Comparison of ENCODE assay signal across 18 cellular contexts in the genomic region with DNA sequence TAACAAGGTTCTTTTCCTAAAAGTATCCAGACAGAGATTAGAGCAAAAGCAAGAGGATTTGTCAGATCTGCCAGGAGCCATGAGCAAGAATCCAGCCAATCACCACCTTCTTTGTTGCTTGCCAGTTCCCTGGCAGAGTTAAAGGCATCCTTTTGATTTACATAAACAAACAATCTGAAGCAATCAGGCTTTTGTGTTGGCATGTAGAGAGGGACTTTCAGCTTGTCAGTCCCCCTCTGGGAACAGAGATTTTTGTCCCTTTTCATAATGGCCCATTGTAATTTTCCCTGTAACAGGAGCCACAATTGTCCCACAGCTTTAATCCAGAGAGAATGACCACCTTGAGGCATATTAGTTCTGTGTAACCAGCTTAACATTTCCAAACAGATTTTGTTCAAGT. TPM values are rescaled to one million over a fixed set of nuclear protein-coding genes. Genes with fewer than 3 reads are reported as not detected.
A peak's percentile ranks its signal among the peaks of the same experiment; 100 is the strongest.
DNase-seq lines count a peak whose midpoint lies in the region; ATAC-seq and TF ChIP-seq lines count a peak whose summit lies in the region.
"Had no signal": no experiment of that assay in that cellular context is flagged by ENCODE, and none has a peak within 500 bp of the region (broad histone marks: within the 10 kb centered on the region; RNA-seq: fewer than 3 reads in every experiment).

A gene with protein sequence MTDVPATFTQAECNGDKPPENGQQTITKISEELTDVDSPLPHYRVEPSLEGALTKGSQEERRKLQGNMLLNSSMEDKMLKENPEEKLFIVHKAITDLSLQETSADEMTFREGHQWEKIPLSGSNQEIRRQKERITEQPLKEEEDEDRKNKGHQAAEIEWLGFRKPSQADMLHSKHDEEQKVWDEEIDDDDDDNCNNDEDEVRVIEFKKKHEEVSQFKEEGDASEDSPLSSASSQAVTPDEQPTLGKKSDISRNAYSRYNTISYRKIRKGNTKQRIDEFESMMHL (minus strand): TSS at position 39 of the 400 bp plus-strand sequence. CDS start 182 bp downstream, outside the sequence.

- H3K36me3 Mint-ChIP-seq in activated naive CD8-positive, alpha-beta T cell treated with anti-CD3 and anti-CD28 coated beads, Interleukin-2, amount 50 U/mL, for 24 hours (ENCODE audit: low read depth), result peaks cover 3% of the 10 kb centered on the region

- H3K4me1 ChIP-seq in OCI-LY7 (ENCODE audit: insufficient read depth, low read length, poor library complexity, severe bottlenecking), result peaks cover 20% of the 10 kb centered on the region
- H3K4me1 ChIP-seq: gastroesophageal sphincter had no signal

- no TSS peak for BruUV-seq in OCI-LY7 (replicated peaks; lab: Mats Ljungman, UMichigan)

- H3K9me3 ChIP-seq in OCI-LY7 (ENCODE audit: low read length), result no peaks in the 10 kb centered on the region
- H3K9me3 ChIP-seq: gastroesophageal sphincter, spleen had no signal

- no peaks in the 10 kb centered on the region for H3K27me3 Mint-ChIP-seq in activated naive CD8-positive, alpha-beta T cell treated with anti-CD3 and anti-CD28 coated beads, Interleukin-2, amount 50 U/mL, for 24 hours

- H3K4me3 ChIP-seq in epithelial cell of esophagus (ENCODE audit: low read length), result no peak within 1 kb of the TSS
- no peak within 1 kb of the TSS for H3K4me3 ChIP-seq in OCI-LY7 (ENCODE audit: low read depth, low read length, poor library complexity, severe bottlenecking)
- H3K4me3 ChIP-seq: gastroesophageal sphincter, spleen had no signal

- CTCF ChIA-PET in OCI-LY7 (lab: Charles Lee; ENCODE audit: unreplicated experiment), result interaction anchor here (1.3 to 2.6 kb wide), 2 partner anchors 11 to 19 kb away, joined by 3 to 29 read pairs; no protein-coding TSS in a partner anchor

- H2AFZ ChIP-seq in OCI-LY7 (ENCODE audit: low read length), result no peak within 1 kb of the TSS

- no peaks in the 10 kb centered on the region for H4K20me1 ChIP-seq in OCI-LY7 (ENCODE audit: insufficient read depth, low read length)

- TF ChIP-seq CTCF in epithelial cell of esophagus (IDR thresholded peaks at IDR 0.05; ENCODE audit: insufficient read depth, low read depth, low read length, missing control alignments), result no peak
- no peak for TF ChIP-seq CTCF in OCI-LY7 (conservative IDR thresholded peaks at IDR 0.05; ENCODE audit: low read length)

- no peaks in the 10 kb centered on the region for H3K36me3 ChIP-seq in OCI-LY7 (ENCODE audit: insufficient read depth, low read length)
- H3K36me3 ChIP-seq: gastroesophageal sphincter, spleen had no signal

- H3K79me2 ChIP-seq in OCI-LY7 (ENCODE audit: insufficient read depth, low read depth, low read length), result no peaks in the 10 kb centered on the region

- H3K9me2 ChIP-seq in OCI-LY7 (ENCODE audit: insufficient read depth, low read length), result no peaks in the 10 kb centered on the region

- no peak within 1 kb of the TSS for H3K27ac Mint-ChIP-seq in activated naive CD8-positive, alpha-beta T cell treated with anti-CD3 and anti-CD28 coated beads, Interleukin-2, amount 50 U/mL, for 24 hours
- H3K27ac Mint-ChIP-seq: HFFc6 had no signal

- intact Hi-C loops in OCI-LY7 (cut with micrococcal nuclease; ENCODE audit: unreplicated experiment), result loop anchor here (5.0 kb wide), 2 partner anchors 77 to 167 kb away; no protein-coding TSS in a partner anchor

- H3K9me3 Mint-ChIP-seq in activated naive CD8-positive, alpha-beta T cell treated with anti-CD3 and anti-CD28 coated beads, Interleukin-2, amount 50 U/mL, for 24 hours, result no peaks in the 10 kb centered on the region
- H3K9me3 Mint-ChIP-seq: HFFc6 had no signal

- H3K4me1 Mint-ChIP-seq in activated naive CD8-positive, alpha-beta T cell treated with anti-CD3 and anti-CD28 coated beads, Interleukin-2, amount 50 U/mL, for 24 hours, result peaks cover 37% of the 10 kb centered on the region

- ATAC-seq in HG02610 (IDR thresholded peaks at IDR 0.05; ENCODE audit: unreplicated experiment), result no peak
- no peak for ATAC-seq in activated naive CD8-positive, alpha-beta T cell treated with anti-CD3 and anti-CD28 coated beads, Interleukin-2, amount 50 U/mL, for 24 hours
- ATAC-seq: gastroesophageal sphincter, left lobe of liver had no signal

- no peak within 1 kb of the TSS for H3K27ac ChIP-seq in OCI-LY7 (ENCODE audit: low read depth, low read length, poor library complexity, severe bottlenecking)
- H3K27ac ChIP-seq: gastroesophageal sphincter, spleen had no signal

- DNase-seq in NCI-H748 (lab: John Stamatoyannopoulos, UW; ENCODE audit: unreplicated experiment), result peak; percentile 69
- DNase-seq in NCI-H748 treated with DMSO at 0.1 percent for 48 hours (lab: John Stamatoyannopoulos, UW), result no peak
- peak; percentile 35 for DNase-seq in NCI-H526 treated with DMSO at 0.1 percent for 48 hours (lab: John Stamatoyannopoulos, UW)
- DNase-seq in epithelial cell of esophagus (ENCODE audit: low read depth), result peak; percentile 33
- DNase-seq in putamen (ENCODE audit: low spot score), result peak; percentile 96
- DNase-seq in OCI-LY7 (ENCODE audit: low spot score), result no peak
- DNase-seq in activated naive CD8-positive, alpha-beta T cell treated with anti-CD3 and anti-CD28 coated beads, Interleukin-2, amount 50 U/mL, for 24 hours, result no peak
- DNase-seq: ACHN; activated CD8-positive, alpha-beta memory T cell treated with anti-CD3 and anti-CD28 coated beads, Interleukin-2, amount 50 U/mL, for 48 hours; effector CD4-positive, alpha-beta T cell; HFFc6; IMR-90; NCI-H2171 treated with DMSO at 0.1 percent for 48 hours; spleen had no signal

- POLR2A ChIA-PET in OCI-LY7 (lab: Charles Lee), result interaction anchor here (0.9 to 3.1 kb wide), 9 partner anchors 9 to 118 kb away, joined by 3 to 11 read pairs (median 3); a partner anchor contains a TSS

- H3K4me2 ChIP-seq in OCI-LY7 (ENCODE audit: low read length), result no peak within 1 kb of the TSS

- H3K4me3 Mint-ChIP-seq in activated naive CD8-positive, alpha-beta T cell treated with anti-CD3 and anti-CD28 coated beads, Interleukin-2, amount 50 U/mL, for 24 hours, result no peak within 1 kb of the TSS
- H3K4me3 Mint-ChIP-seq: HFFc6 had no signal

RNA-seq across cellular contexts. Expression of the gene that starts here (rescaled TPM):
- total RNA-seq in OCI-LY7 (2014; rRNA removed; shearing (Covaris generic)), result 1.4 and 2.2 TPM in 2 replicates
- total RNA-seq in OCI-LY7 (2022), result 2.1 and 3.7 TPM in 2 replicates
- total RNA-seq: HFFc6, IMR-90, left lobe of liver, urinary bladder had no signal

Comparison
In these comparisons a context has a peak if more than half of its experiments do, and no peak if none do; other contexts are left out.
1. DNase-seq: peak in NCI-H748 (single experiment), NCI-H526 treated with DMSO at 0.1 percent for 48 hours (single experiment), epithelial cell of esophagus (single experiment) and putamen (single experiment); none in NCI-H748 treated with DMSO at 0.1 percent for 48 hours (single experiment), OCI-LY7 (single experiment) and activated naive CD8-positive, alpha-beta T cell treated with anti-CD3 and anti-CD28 coated beads, Interleukin-2, amount 50 U/mL, for 24 hours (single experiment).